In genomic region chr10:132397036-132397541, GRCh38 we compare ENCODE assay signal across 2 cellular contexts.
TF ChIP-seq lines count a peak whose summit lies in the region.

TSS of gene PWWP2B (plus strand) at chr10:132397200. CDS start at chr10:132397227, 27 bp downstream.

TF ChIP-seq in A549, 52 proteins besides CTCF, POLR2A, EP300 and RAD21 (continued from another document):
- TF ChIP-seq E2F6 (IDR thresholded peaks at IDR 0.05; ENCODE audit: borderline replicate concordance, low read depth), result no peak
- TF ChIP-seq FOSB (CRISPR knock-in tag; IDR thresholded peaks at IDR 0.05), result no peak
- no peak for TF ChIP-seq NFE2L2 (conservative IDR thresholded peaks at IDR 0.05; ENCODE audit: low read length)
- TF ChIP-seq HOXB5 (CRISPR knock-in tag; IDR thresholded peaks at IDR 0.05), result 0 out of 2 replicates have a peak, but pooled peaks have one; percentile 16
- peak; percentile 45; the same call in 1 of the 2 replicates for TF ChIP-seq PHF8 (IDR thresholded peaks at IDR 0.05; ENCODE audit: borderline replicate concordance, low read depth)

TF ChIP-seq in H1, 55 proteins besides CTCF, POLR2A, EP300 and RAD21 (continued from another document):
- TF ChIP-seq USF2 (IDR thresholded peaks at IDR 0.05; ENCODE audit: low read length), result no peak
